Comparison of ENCODE assay signal across 31 cellular contexts in genomic region chr1:40204855-40205254, GRCh38. TPM values are rescaled to one million over a fixed set of nuclear protein-coding genes. Genes with fewer than 3 reads are reported as not detected.
"Had no signal": no experiment of that assay in that cellular context is flagged by ENCODE, and none has a peak within 500 bp of the region (broad histone marks: within the 10 kb centered on the region; RNA-seq: fewer than 3 reads in every experiment).

No MANE protein-coding gene starts in this region.

- H3K4me1 Mint-ChIP-seq: stimulated activated naive CD8-positive, alpha-beta T cell treated with anti-CD3 and anti-CD28 coated beads, Interleukin-15, amount 100 ng/mL, for 72 hours had no signal

- H3K27me3 ChIP-seq: esophagus muscularis mucosa, foreskin keratinocyte, heart right ventricle, ovary, sigmoid colon, uterus had no signal

- H3K36me3 ChIP-seq: ovary, uterus had no signal

- DNase-seq: activated CD4-positive, alpha-beta T cell treated with anti-CD3 and anti-CD28 coated beads for 48 hours; activated CD4-positive, alpha-beta T cell treated with anti-CD3 and anti-CD28 coated beads, Interleukin-2, amount 50 U/mL, for 48 hours; activated CD8-positive, alpha-beta memory T cell treated with anti-CD3 and anti-CD28 coated beads for 24 hours; activated naive CD8-positive, alpha-beta T cell treated with anti-CD3 and anti-CD28 coated beads, Interleukin-2, amount 50 U/mL, for 24 hours; amygdala; caudate nucleus; dermis blood vessel endothelial cell; effector CD4-positive, alpha-beta T cell; foreskin keratinocyte; heart right ventricle; naive B cell; ovary; sigmoid colon; small intestine; stimulated activated CD4-positive, alpha-beta T cell treated with anti-CD3 and anti-CD28 coated beads, Interleukin-4, amount 100 ng/mL, for 24 hours; stimulated activated naive CD8-positive, alpha-beta T cell treated with anti-CD3 and anti-CD28 coated beads, Interleukin-15, amount 100 ng/mL, for 72 hours; substantia nigra; uterus had no signal

- H3K4me3 Mint-ChIP-seq: activated naive CD4-positive, alpha-beta T cell treated with anti-CD3 and anti-CD28 coated beads, Interleukin-2, amount 50 U/mL, for 24 hours; activated naive CD8-positive, alpha-beta T cell treated with anti-CD3 and anti-CD28 coated beads, Interleukin-2, amount 50 U/mL, for 24 hours; activated T-helper 17 cell treated with anti-CD3 and anti-CD28 coated beads, Interleukin-2, amount 50 U/mL, for 72 hours; mesothelial cell of epicardium; stimulated activated memory B cell treated with anti-CD40 and anti-IgM and Interleukin-4, amounts not matched to agents 10 μg/mL and 1 μg/mL and 100 μg/mL, for 72 hours; stimulated activated naive CD8-positive, alpha-beta T cell treated with anti-CD3 and anti-CD28 coated beads, Interleukin-15, amount 100 ng/mL, for 72 hours; T-helper 1 cell treated with Interleukin-12 subunit alpha and Interleukin-12 subunit beta and Interleukin-4 antibody, amounts not matched to agents 30 μg/mL and 1 μg/mL, for 36 hours; type B pancreatic cell had no signal

- H3K9me3 ChIP-seq: esophagus muscularis mucosa, heart right ventricle, ovary, sigmoid colon, uterus had no signal

- H3K4me1 ChIP-seq: foreskin keratinocyte, sigmoid colon, uterus had no signal

- H3K4me3 ChIP-seq: esophagus muscularis mucosa, heart right ventricle, ovary, sigmoid colon, uterus had no signal

- ATAC-seq: activated naive CD8-positive, alpha-beta T cell treated with anti-CD3 and anti-CD28 coated beads, Interleukin-2, amount 50 U/mL, for 24 hours; activated T-helper 17 cell treated with anti-CD3 and anti-CD28 coated beads, Interleukin-2, amount 50 U/mL, for 72 hours; foreskin keratinocyte; heart right ventricle; stimulated activated memory B cell treated with anti-CD40 and anti-IgM and Interleukin-4, amounts not matched to agents 10 μg/mL and 1 μg/mL and 100 μg/mL, for 72 hours; stimulated activated naive CD8-positive, alpha-beta T cell treated with anti-CD3 and anti-CD28 coated beads, Interleukin-15, amount 100 ng/mL, for 72 hours had no signal

- FAIRE-seq: small intestine had no signal

- H3K27me3 Mint-ChIP-seq: activated naive CD4-positive, alpha-beta T cell treated with anti-CD3 and anti-CD28 coated beads, Interleukin-2, amount 50 U/mL, for 24 hours; activated naive CD8-positive, alpha-beta T cell treated with anti-CD3 and anti-CD28 coated beads, Interleukin-2, amount 50 U/mL, for 24 hours; activated T-helper 17 cell treated with anti-CD3 and anti-CD28 coated beads, Interleukin-2, amount 50 U/mL, for 72 hours; naive B cell; progenitor cell of endocrine pancreas; stimulated activated memory B cell treated with anti-CD40 and anti-IgM and Interleukin-4, amounts not matched to agents 10 μg/mL and 1 μg/mL and 100 μg/mL, for 72 hours; stimulated activated naive CD8-positive, alpha-beta T cell treated with anti-CD3 and anti-CD28 coated beads, Interleukin-15, amount 100 ng/mL, for 72 hours; type B pancreatic cell had no signal

- H3K27ac Mint-ChIP-seq: activated naive CD4-positive, alpha-beta T cell treated with anti-CD3 and anti-CD28 coated beads, Interleukin-2, amount 50 U/mL, for 24 hours; activated naive CD8-positive, alpha-beta T cell treated with anti-CD3 and anti-CD28 coated beads, Interleukin-2, amount 50 U/mL, for 24 hours; activated T-helper 17 cell treated with anti-CD3 and anti-CD28 coated beads, Interleukin-2, amount 50 U/mL, for 72 hours; mesothelial cell of epicardium; progenitor cell of endocrine pancreas; stimulated activated memory B cell treated with anti-CD40 and anti-IgM and Interleukin-4, amounts not matched to agents 10 μg/mL and 1 μg/mL and 100 μg/mL, for 72 hours; stimulated activated naive CD8-positive, alpha-beta T cell treated with anti-CD3 and anti-CD28 coated beads, Interleukin-15, amount 100 ng/mL, for 72 hours; T-helper 1 cell treated with Interleukin-12 subunit alpha and Interleukin-12 subunit beta and Interleukin-4 antibody, amounts not matched to agents 30 μg/mL and 1 μg/mL, for 36 hours; type B pancreatic cell had no signal

- H3K27ac ChIP-seq: esophagus muscularis mucosa, foreskin keratinocyte, heart right ventricle, ovary, sigmoid colon, uterus, VCaP had no signal

RNA-seq across cellular contexts. Expression of gene TMCO2, which starts 42.9 kb away (rescaled TPM):
- total RNA-seq: dermis blood vessel endothelial cell, esophagus muscularis mucosa, foreskin keratinocyte, glomerular endothelial cell, heart right ventricle, kidney epithelial cell, lower leg skin, mesothelial cell of epicardium, ovary, progenitor cell of endocrine pancreas, sigmoid colon, uterus had no signal
- polyA plus RNA-seq: heart right ventricle, neural cell, ovary, sigmoid colon, small intestine had no signal
